ENCODE assay signal across 1 cellular context in genomic region chr12:56286044-56286830, GRCh38.
TF ChIP-seq lines count a peak whose summit lies in the region.

No MANE protein-coding gene starts in this region.

TF ChIP-seq in A549, 52 proteins besides CTCF, POLR2A, EP300 and RAD21 (continued from another document):
- TF ChIP-seq BCL3 (IDR thresholded peaks at IDR 0.05) (no peak), JUN (IDR thresholded peaks at IDR 0.05) (0 out of 5 replicates have a peak, but pooled peaks of 1 of the 2 experiments have one; percentile 16), ZNF302 (CRISPR knock-in tag; IDR thresholded peaks at IDR 0.05) (no peak), CEBPB (IDR thresholded peaks at IDR 0.05) (peak; percentile 63 to 73; a peak in 3 of 4 replicates), ZFP36 (IDR thresholded peaks at IDR 0.05; ENCODE audit: borderline replicate concordance, partially characterized antibody) (no peak)
